ENCODE assay signal across 1 cellular context in the genomic region with DNA sequence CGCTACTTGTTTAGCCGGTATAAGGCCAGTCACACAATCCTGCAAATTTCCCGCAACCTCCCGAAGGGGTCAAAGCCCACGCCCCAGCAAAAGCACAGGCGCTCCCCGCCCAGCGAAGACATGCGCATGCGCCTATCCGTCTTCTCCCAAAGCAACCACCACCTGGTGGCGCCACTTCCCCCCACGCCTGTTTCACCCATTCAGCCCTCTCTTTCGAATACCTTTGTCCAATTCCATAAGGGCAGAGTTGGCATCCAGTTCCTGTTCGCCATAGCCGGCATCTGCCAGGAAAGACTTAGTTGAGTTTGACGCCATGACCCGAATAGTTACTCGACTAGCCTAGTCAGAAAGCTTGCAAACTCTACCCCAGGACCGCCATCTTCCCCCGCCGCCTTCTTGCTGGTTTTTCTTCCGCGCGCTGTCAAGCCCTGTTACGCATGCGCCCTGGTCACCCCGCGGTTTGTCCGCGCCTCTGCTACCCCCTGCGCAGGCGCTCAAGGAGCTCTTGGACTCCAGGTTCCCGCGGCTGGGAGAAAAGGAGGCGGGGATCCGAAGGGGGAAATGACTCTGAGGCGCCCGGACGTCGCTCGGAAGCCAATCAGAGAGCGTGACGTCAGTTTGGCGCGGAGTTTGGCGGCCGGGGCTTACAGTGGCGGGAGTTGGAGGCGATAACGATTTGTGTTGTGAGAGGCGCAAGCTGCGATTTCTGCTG.
A peak's percentile ranks its signal among the peaks of the same experiment; 100 is the strongest.
TF ChIP-seq lines count a peak whose summit lies in the region.

A gene with protein sequence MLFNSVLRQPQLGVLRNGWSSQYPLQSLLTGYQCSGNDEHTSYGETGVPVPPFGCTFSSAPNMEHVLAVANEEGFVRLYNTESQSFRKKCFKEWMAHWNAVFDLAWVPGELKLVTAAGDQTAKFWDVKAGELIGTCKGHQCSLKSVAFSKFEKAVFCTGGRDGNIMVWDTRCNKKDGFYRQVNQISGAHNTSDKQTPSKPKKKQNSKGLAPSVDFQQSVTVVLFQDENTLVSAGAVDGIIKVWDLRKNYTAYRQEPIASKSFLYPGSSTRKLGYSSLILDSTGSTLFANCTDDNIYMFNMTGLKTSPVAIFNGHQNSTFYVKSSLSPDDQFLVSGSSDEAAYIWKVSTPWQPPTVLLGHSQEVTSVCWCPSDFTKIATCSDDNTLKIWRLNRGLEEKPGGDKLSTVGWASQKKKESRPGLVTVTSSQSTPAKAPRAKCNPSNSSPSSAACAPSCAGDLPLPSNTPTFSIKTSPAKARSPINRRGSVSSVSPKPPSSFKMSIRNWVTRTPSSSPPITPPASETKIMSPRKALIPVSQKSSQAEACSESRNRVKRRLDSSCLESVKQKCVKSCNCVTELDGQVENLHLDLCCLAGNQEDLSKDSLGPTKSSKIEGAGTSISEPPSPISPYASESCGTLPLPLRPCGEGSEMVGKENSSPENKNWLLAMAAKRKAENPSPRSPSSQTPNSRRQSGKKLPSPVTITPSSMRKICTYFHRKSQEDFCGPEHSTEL (plus strand): TSS at position 626 of the 712 bp plus-strand sequence. CDS start 143 bp downstream, outside the sequence.
A gene with protein sequence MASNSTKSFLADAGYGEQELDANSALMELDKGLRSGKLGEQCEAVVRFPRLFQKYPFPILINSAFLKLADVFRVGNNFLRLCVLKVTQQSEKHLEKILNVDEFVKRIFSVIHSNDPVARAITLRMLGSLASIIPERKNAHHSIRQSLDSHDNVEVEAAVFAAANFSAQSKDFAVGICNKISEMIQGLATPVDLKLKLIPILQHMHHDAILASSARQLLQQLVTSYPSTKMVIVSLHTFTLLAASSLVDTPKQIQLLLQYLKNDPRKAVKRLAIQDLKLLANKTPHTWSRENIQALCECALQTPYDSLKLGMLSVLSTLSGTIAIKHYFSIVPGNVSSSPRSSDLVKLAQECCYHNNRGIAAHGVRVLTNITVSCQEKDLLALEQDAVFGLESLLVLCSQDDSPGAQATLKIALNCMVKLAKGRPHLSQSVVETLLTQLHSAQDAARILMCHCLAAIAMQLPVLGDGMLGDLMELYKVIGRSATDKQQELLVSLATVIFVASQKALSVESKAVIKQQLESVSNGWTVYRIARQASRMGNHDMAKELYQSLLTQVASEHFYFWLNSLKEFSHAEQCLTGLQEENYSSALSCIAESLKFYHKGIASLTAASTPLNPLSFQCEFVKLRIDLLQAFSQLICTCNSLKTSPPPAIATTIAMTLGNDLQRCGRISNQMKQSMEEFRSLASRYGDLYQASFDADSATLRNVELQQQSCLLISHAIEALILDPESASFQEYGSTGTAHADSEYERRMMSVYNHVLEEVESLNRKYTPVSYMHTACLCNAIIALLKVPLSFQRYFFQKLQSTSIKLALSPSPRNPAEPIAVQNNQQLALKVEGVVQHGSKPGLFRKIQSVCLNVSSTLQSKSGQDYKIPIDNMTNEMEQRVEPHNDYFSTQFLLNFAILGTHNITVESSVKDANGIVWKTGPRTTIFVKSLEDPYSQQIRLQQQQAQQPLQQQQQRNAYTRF (minus strand): TSS at position 435 of the 712 bp plus-strand sequence. CDS start 120 bp downstream, at position 315.

TF ChIP-seq in HEK293, 187 proteins besides CTCF, POLR2A, EP300 and RAD21 (continued from another document and continues in another):
- TF ChIP-seq ZBTB20 (tag by site-specific recombination; IDR thresholded peaks at IDR 0.05) (no peak), RBAK (tag by site-specific recombination; IDR thresholded peaks at IDR 0.05) (no peak), ZNF2 (tag by site-specific recombination; IDR thresholded peaks at IDR 0.05) (peak; percentile 94), KLF1 (tag by site-specific recombination; IDR thresholded peaks at IDR 0.05) (peak; percentile 89), ZNF391 (tag by site-specific recombination; IDR thresholded peaks at IDR 0.05; ENCODE audit: borderline replicate concordance, low read depth) (peak; percentile 84; the same call in 1 of the 2 replicates), ZNF354C (tag by site-specific recombination; IDR thresholded peaks at IDR 0.05; ENCODE audit: borderline replicate concordance, low read depth) (no peak), GLI4 (tag by site-specific recombination; IDR thresholded peaks at IDR 0.05) (no peak), ZNF155 (tag by site-specific recombination; IDR thresholded peaks at IDR 0.05) (no peak), ZNF184 (tag by site-specific recombination; IDR thresholded peaks at IDR 0.05) (no peak), ZNF777 (tag by site-specific recombination; IDR thresholded peaks at IDR 0.05; ENCODE audit: borderline replicate concordance) (no peak), ZNF48 (tag by site-specific recombination; IDR thresholded peaks at IDR 0.05) (no peak), ZNF274 (IDR thresholded peaks at IDR 0.05; ENCODE audit: low read length) (no peak), ZNF274 (tag by site-specific recombination; IDR thresholded peaks at IDR 0.05; ENCODE audit: borderline replicate concordance) (no peak), ZNF404 (tag by site-specific recombination; IDR thresholded peaks at IDR 0.05) (no peak), ZFP3 (tag by site-specific recombination; IDR thresholded peaks at IDR 0.05; ENCODE audit: low read depth) (no peak), ZNF600 (tag by site-specific recombination; IDR thresholded peaks at IDR 0.05) (0 out of 2 replicates have a peak, but pooled peaks have one; percentile 9), ZNF785 (tag by site-specific recombination; IDR thresholded peaks at IDR 0.05) (peak; percentile 78; the same call in 1 of the 2 replicates), ZNF324 (tag by site-specific recombination; IDR thresholded peaks at IDR 0.05) (peak; percentile 87; the same call in 1 of the 2 replicates), ZNF175 (tag by site-specific recombination; IDR thresholded peaks at IDR 0.05) (no peak), ZNF211 (tag by site-specific recombination; IDR thresholded peaks at IDR 0.05; ENCODE audit: low read depth) (no peak), ZNF214 (tag by site-specific recombination; IDR thresholded peaks at IDR 0.05; ENCODE audit: borderline replicate concordance) (no peak), ZNF521 (tag by site-specific recombination; IDR thresholded peaks at IDR 0.05) (no peak), ZBTB17 (tag by site-specific recombination; IDR thresholded peaks at IDR 0.05) (peak; percentile 90), ZNF501 (tag by site-specific recombination; IDR thresholded peaks at IDR 0.05) (peak; percentile 98), ZNF529 (tag by site-specific recombination; IDR thresholded peaks at IDR 0.05; ENCODE audit: insufficient replicate concordance) (no peak), KLF9 (tag by site-specific recombination; IDR thresholded peaks at IDR 0.05; ENCODE audit: low read depth) (peak; percentile 64; the same call in 1 of the 2 replicates), REPIN1 (tag by site-specific recombination; IDR thresholded peaks at IDR 0.05; ENCODE audit: low read depth) (peak; percentile 98), OSR2 (tag by site-specific recombination; IDR thresholded peaks at IDR 0.05) (no peak; the same call in 1 of the 2 replicates), ZNF626 (tag by site-specific recombination; IDR thresholded peaks at IDR 0.05) (no peak), OVOL3 (tag by site-specific recombination; IDR thresholded peaks at IDR 0.05) (no peak), ZNF473 (tag by site-specific recombination; IDR thresholded peaks at IDR 0.05) (no peak)
- TF ChIP-seq, protein P1, sequence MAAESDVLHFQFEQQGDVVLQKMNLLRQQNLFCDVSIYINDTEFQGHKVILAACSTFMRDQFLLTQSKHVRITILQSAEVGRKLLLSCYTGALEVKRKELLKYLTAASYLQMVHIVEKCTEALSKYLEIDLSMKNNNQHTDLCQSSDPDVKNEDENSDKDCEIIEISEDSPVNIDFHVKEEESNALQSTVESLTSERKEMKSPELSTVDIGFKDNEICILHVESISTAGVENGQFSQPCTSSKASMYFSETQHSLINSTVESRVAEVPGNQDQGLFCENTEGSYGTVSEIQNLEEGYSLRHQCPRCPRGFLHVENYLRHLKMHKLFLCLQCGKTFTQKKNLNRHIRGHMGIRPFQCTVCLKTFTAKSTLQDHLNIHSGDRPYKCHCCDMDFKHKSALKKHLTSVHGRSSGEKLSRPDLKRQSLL (tag by site-specific recombination; IDR thresholded peaks at IDR 0.05), result no peak
- TF ChIP-seq, protein P2, sequence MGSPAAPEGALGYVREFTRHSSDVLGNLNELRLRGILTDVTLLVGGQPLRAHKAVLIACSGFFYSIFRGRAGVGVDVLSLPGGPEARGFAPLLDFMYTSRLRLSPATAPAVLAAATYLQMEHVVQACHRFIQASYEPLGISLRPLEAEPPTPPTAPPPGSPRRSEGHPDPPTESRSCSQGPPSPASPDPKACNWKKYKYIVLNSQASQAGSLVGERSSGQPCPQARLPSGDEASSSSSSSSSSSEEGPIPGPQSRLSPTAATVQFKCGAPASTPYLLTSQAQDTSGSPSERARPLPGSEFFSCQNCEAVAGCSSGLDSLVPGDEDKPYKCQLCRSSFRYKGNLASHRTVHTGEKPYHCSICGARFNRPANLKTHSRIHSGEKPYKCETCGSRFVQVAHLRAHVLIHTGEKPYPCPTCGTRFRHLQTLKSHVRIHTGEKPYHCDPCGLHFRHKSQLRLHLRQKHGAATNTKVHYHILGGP (tag by site-specific recombination; IDR thresholded peaks at IDR 0.05), result no peak
- TF ChIP-seq, protein P3, sequence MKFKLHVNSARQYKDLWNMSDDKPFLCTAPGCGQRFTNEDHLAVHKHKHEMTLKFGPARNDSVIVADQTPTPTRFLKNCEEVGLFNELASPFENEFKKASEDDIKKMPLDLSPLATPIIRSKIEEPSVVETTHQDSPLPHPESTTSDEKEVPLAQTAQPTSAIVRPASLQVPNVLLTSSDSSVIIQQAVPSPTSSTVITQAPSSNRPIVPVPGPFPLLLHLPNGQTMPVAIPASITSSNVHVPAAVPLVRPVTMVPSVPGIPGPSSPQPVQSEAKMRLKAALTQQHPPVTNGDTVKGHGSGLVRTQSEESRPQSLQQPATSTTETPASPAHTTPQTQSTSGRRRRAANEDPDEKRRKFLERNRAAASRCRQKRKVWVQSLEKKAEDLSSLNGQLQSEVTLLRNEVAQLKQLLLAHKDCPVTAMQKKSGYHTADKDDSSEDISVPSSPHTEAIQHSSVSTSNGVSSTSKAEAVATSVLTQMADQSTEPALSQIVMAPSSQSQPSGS (tag by site-specific recombination; IDR thresholded peaks at IDR 0.05; ENCODE audit: low read depth), result peak; percentile 93
- TF ChIP-seq, protein P4, sequence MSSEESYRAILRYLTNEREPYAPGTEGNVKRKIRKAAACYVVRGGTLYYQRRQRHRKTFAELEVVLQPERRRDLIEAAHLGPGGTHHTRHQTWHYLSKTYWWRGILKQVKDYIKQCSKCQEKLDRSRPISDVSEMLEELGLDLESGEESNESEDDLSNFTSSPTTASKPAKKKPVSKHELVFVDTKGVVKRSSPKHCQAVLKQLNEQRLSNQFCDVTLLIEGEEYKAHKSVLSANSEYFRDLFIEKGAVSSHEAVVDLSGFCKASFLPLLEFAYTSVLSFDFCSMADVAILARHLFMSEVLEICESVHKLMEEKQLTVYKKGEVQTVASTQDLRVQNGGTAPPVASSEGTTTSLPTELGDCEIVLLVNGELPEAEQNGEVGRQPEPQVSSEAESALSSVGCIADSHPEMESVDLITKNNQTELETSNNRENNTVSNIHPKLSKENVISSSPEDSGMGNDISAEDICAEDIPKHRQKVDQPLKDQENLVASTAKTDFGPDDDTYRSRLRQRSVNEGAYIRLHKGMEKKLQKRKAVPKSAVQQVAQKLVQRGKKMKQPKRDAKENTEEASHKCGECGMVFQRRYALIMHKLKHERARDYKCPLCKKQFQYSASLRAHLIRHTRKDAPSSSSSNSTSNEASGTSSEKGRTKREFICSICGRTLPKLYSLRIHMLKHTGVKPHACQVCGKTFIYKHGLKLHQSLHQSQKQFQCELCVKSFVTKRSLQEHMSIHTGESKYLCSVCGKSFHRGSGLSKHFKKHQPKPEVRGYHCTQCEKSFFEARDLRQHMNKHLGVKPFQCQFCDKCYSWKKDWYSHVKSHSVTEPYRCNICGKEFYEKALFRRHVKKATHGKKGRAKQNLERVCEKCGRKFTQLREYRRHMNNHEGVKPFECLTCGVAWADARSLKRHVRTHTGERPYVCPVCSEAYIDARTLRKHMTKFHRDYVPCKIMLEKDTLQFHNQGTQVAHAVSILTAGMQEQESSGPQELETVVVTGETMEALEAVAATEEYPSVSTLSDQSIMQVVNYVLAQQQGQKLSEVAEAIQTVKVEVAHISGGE (tag by site-specific recombination; conservative IDR thresholded peaks at IDR 0.05; ENCODE audit: low read depth), result no peak
- TF ChIP-seq, protein P5, sequence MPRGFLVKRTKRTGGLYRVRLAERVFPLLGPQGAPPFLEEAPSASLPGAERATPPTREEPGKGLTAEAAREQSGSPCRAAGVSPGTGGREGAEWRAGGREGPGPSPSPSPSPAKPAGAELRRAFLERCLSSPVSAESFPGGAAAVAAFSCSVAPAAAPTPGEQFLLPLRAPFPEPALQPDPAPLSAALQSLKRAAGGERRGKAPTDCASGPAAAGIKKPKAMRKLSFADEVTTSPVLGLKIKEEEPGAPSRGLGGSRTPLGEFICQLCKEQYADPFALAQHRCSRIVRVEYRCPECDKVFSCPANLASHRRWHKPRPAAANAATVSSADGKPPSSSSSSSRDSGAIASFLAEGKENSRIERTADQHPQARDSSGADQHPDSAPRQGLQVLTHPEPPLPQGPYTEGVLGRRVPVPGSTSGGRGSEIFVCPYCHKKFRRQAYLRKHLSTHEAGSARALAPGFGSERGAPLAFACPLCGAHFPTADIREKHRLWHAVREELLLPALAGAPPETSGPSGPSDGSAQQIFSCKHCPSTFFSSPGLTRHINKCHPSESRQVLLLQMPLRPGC (tag by site-specific recombination; IDR thresholded peaks at IDR 0.05), result peak; percentile 57
- TF ChIP-seq, protein P6, sequence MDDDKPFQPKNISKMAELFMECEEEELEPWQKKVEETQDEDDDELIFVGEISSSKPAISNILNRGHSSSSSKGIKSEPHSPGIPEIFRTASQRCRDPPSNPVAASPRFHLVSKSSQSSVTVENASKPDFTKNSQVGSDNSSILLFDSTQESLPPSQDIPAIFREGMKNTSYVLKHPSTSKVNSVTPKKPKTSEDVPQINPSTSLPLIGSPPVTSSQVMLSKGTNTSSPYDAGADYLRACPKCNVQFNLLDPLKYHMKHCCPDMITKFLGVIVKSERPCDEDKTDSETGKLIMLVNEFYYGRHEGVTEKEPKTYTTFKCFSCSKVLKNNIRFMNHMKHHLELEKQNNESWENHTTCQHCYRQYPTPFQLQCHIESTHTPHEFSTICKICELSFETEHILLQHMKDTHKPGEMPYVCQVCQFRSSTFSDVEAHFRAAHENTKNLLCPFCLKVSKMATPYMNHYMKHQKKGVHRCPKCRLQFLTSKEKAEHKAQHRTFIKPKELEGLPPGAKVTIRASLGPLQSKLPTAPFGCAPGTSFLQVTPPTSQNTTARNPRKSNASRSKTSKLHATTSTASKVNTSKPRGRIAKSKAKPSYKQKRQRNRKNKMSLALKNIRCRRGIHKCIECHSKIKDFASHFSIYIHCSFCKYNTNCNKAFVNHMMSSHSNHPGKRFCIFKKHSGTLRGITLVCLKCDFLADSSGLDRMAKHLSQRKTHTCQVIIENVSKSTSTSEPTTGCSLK (tag by site-specific recombination; IDR thresholded peaks at IDR 0.05), result no peak
- TF ChIP-seq, protein P7, sequence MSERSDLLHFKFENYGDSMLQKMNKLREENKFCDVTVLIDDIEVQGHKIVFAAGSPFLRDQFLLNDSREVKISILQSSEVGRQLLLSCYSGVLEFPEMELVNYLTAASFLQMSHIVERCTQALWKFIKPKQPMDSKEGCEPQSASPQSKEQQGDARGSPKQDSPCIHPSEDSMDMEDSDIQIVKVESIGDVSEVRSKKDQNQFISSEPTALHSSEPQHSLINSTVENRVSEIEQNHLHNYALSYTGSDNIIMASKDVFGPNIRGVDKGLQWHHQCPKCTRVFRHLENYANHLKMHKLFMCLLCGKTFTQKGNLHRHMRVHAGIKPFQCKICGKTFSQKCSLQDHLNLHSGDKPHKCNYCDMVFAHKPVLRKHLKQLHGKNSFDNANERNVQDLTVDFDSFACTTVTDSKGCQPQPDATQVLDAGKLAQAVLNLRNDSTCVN (tag by site-specific recombination; optimal IDR thresholded peaks at IDR 0.05), result peak; percentile 51
